In genomic region chr16:840561-841454, GRCh38 we compare ENCODE assay signal across 27 cellular contexts. TPM values are rescaled to one million over a fixed set of nuclear protein-coding genes. Genes with fewer than 3 reads are reported as not detected.
"Had no signal": no experiment of that assay in that cellular context is flagged by ENCODE, and none has a peak within 500 bp of the region (broad histone marks: within the 10 kb centered on the region; RNA-seq: fewer than 3 reads in every experiment).

No MANE protein-coding gene starts in this region.

- H3K4me1 Mint-ChIP-seq: activated CD4-positive, alpha-beta T cell treated with anti-CD3 and anti-CD28 coated beads, Interleukin-2, amount 10 ng/mL, durations not matched to agents 24 days and 14 days; activated naive CD8-positive, alpha-beta T cell treated with anti-CD3 and anti-CD28 coated beads, Interleukin-2, amount 50 U/mL, for 24 hours; central memory CD8-positive, alpha-beta T cell; T-helper 17 cell had no signal

- H3K27ac Mint-ChIP-seq: activated CD4-positive, alpha-beta memory T cell treated with anti-CD3 and anti-CD28 coated beads for 36 hours; activated CD4-positive, alpha-beta T cell treated with anti-CD3 and anti-CD28 coated beads, Interleukin-2, amount 10 ng/mL, durations not matched to agents 24 days and 14 days; activated naive CD4-positive, alpha-beta T cell treated with anti-CD3 and anti-CD28 coated beads, Interleukin-2, amount 50 U/mL, for 72 hours; activated naive CD8-positive, alpha-beta T cell treated with anti-CD3 and anti-CD28 coated beads, Interleukin-2, amount 50 U/mL, for 24 hours; T-helper 17 cell; WTC11 had no signal

- H3K4me3 Mint-ChIP-seq: activated CD4-positive, alpha-beta memory T cell treated with anti-CD3 and anti-CD28 coated beads for 36 hours; activated CD4-positive, alpha-beta T cell treated with anti-CD3 and anti-CD28 coated beads, Interleukin-2, amount 10 ng/mL, durations not matched to agents 24 days and 14 days; activated naive CD8-positive, alpha-beta T cell treated with anti-CD3 and anti-CD28 coated beads, Interleukin-2, amount 50 U/mL, for 24 hours; activated T-cell treated with anti-CD3 and anti-CD28 coated beads, Interleukin-2, amount 50 U/mL, for 4 hours; central memory CD8-positive, alpha-beta T cell; T-helper 17 cell; WTC11 had no signal

- H3K27ac ChIP-seq: ascending aorta, body of pancreas had no signal

- ATAC-seq: activated naive CD4-positive, alpha-beta T cell treated with anti-CD3 and anti-CD28 coated beads, Interleukin-2, amount 50 U/mL, for 72 hours; activated naive CD8-positive, alpha-beta T cell treated with anti-CD3 and anti-CD28 coated beads, Interleukin-2, amount 50 U/mL, for 24 hours; activated T-cell treated with anti-CD3 and anti-CD28 coated beads, Interleukin-2, amount 50 U/mL, for 4 hours; body of pancreas; T-helper 17 cell; WTC11 had no signal

- H3K4me3 ChIP-seq: ascending aorta, body of pancreas, MG63 had no signal

- H3K36me3 ChIP-seq: ascending aorta, MG63 had no signal

- H3K27me3 Mint-ChIP-seq: activated CD4-positive, alpha-beta memory T cell treated with anti-CD3 and anti-CD28 coated beads for 36 hours; activated CD4-positive, alpha-beta T cell treated with anti-CD3 and anti-CD28 coated beads, Interleukin-2, amount 10 ng/mL, durations not matched to agents 24 days and 14 days; central memory CD8-positive, alpha-beta T cell; T-helper 17 cell had no signal

- H3K27me3 ChIP-seq: ascending aorta, body of pancreas had no signal

- H3K36me3 Mint-ChIP-seq: activated CD4-positive, alpha-beta memory T cell treated with anti-CD3 and anti-CD28 coated beads for 36 hours had no signal

- DNase-seq: activated CD4-positive, alpha-beta memory T cell treated with anti-CD3 and anti-CD28 coated beads for 36 hours; activated CD4-positive, alpha-beta T cell treated with anti-CD3 and anti-CD28 coated beads for 1 hour; activated CD4-positive, alpha-beta T cell treated with anti-CD3 and anti-CD28 coated beads, Interleukin-2, amount 10 ng/mL, durations not matched to agents 24 days and 14 days; activated CD8-positive, alpha-beta memory T cell treated with anti-CD3 and anti-CD28 coated beads for 24 hours; activated effector memory CD4-positive, alpha-beta T cell treated with anti-CD3 and anti-CD28 coated beads, Interleukin-2, amount 50 U/mL, for 16 hours; activated naive CD4-positive, alpha-beta T cell treated with Interleukin-2 at 50 U/mL for 16 hours; activated naive CD8-positive, alpha-beta T cell treated with anti-CD3 and anti-CD28 coated beads, Interleukin-2, amount 50 U/mL, for 24 hours; activated T-cell treated with anti-CD3 and anti-CD28 coated beads, Interleukin-2, amount 50 U/mL, for 4 hours; amniotic stem cell; body of pancreas; MG63; MV-4-11; NCI-H1092 treated with DMSO at 0.1 percent for 48 hours; NCI-H1417 treated with DMSO at 0.1 percent for 48 hours; NCI-H1694; NCI-H2029; NCI-H510A treated with DMSO at 0.1 percent for 48 hours; NK-92 treated with Interleukin-12 subunit alpha and Interleukin-12 subunit beta, amount 100 ng/mL, for 24 hours; OCI-M1; RPMI8226; T-helper 17 cell; T-helper 9 cell had no signal

- H3K4me1 ChIP-seq: ascending aorta, body of pancreas had no signal

RNA-seq across cellular contexts. Expression of gene GNG13, which starts 40.3 kb away (rescaled TPM):
- total RNA-seq: activated CD4-positive, alpha-beta memory T cell treated with anti-CD3 and anti-CD28 coated beads for 36 hours; activated CD4-positive, alpha-beta T cell treated with anti-CD3 and anti-CD28 coated beads, Interleukin-2, amount 10 ng/mL, durations not matched to agents 24 days and 14 days; activated naive CD4-positive, alpha-beta T cell treated with anti-CD3 and anti-CD28 coated beads, Interleukin-2, amount 50 U/mL, for 72 hours; activated T-cell treated with anti-CD3 and anti-CD28 coated beads, Interleukin-2, amount 50 U/mL, for 4 hours; ascending aorta; body of pancreas; SK-MEL-5; T-helper 17 cell; WTC11 had no signal
